15 cellular contexts compared by ENCODE assay signal in the genomic region with DNA sequence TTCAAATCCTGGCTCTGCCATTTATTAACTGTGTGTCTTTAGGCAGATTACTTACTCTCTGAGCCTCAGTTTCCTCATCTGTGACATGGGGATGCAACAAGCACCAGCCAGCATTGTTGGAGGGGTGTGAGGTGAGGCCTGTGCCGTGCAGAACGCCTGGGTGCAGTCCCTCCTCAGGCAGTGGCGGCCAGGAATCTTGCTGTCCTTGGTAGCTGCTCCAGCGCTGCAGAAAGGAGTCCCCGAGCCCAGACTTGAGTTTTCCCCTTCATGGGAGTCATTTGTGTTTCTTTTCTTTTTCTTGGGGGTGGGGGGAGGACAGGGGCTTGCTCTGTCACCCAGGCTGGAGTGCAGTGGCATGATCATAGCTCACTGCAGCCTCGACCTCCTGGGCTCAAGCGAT. TPM values are rescaled to one million over a fixed set of nuclear protein-coding genes. Genes with fewer than 3 reads are reported as not detected.
DNase-seq lines count a peak whose midpoint lies in the region; ATAC-seq and TF ChIP-seq lines count a peak whose summit lies in the region.
"Had no signal": no experiment of that assay in that cellular context is flagged by ENCODE, and none has a peak within 500 bp of the region (broad histone marks: within the 10 kb centered on the region; RNA-seq: fewer than 3 reads in every experiment).

No MANE protein-coding gene starts in this region.

- H3K27me3 Mint-ChIP-seq in stimulated activated naive CD8-positive, alpha-beta T cell treated with anti-CD3 and anti-CD28 coated beads, Interleukin-15, amount 100 ng/mL, for 72 hours: no peaks in the 10 kb centered on the region
- H3K27me3 Mint-ChIP-seq: B cell had no signal

- H2BK5ac ChIP-seq in neuronal stem cell (ENCODE audit: low read length): no peak overlapping the region

- H2BK120ac ChIP-seq in neuronal stem cell (ENCODE audit: low read depth, low read length): no peak overlapping the region

- intact Hi-C loops in tibial artery (cut with DNase I; ENCODE audit: low total_unique reads): no loop called here

- no peak overlapping the region for H2BK15ac ChIP-seq in neuronal stem cell (ENCODE audit: low read length)

- H2AFZ ChIP-seq in neuronal stem cell (ENCODE audit: low read length): no peak overlapping the region
- H2AFZ ChIP-seq: GM23338 had no signal

- H3K4me1 Mint-ChIP-seq in stimulated activated naive CD8-positive, alpha-beta T cell treated with anti-CD3 and anti-CD28 coated beads, Interleukin-15, amount 100 ng/mL, for 72 hours: no peaks in the 10 kb centered on the region
- H3K4me1 Mint-ChIP-seq: B cell, IgD-negative memory B cell had no signal

- no peak overlapping the region for H3K4me2 ChIP-seq in neuronal stem cell (ENCODE audit: insufficient read depth, low read length, poor library complexity, severe bottlenecking)
- H3K4me2 ChIP-seq: BLaER1 treated with 17β-estradiol and CSF1 and Interleukin-3, amounts not matched to agents 10 nM and 100 nM; GM23338 had no signal

- no peak overlapping the region for H4K8ac ChIP-seq in neuronal stem cell (ENCODE audit: low read depth, low read length)

- no peak overlapping the region for H4K91ac ChIP-seq in neuronal stem cell (ENCODE audit: low read depth, low read length, poor library complexity)

- no peak overlapping the region for H3K18ac ChIP-seq in neuronal stem cell (ENCODE audit: low read length)

- DNase-seq in WERI-Rb-1 (peak; percentile 2), iPS-NIHi11 (ENCODE audit: low spot score) (peak; percentile 2), neuronal stem cell (ENCODE audit: low spot score) (no peak), tibial artery (peak; percentile 9 to 24), HuH-7 (ENCODE audit: low spot score) (no peak), foreskin keratinocyte (no peak), cortex of kidney (lab: John Stamatoyannopoulos, UW) (no peak)
- no peak for DNase-seq in stimulated activated naive CD8-positive, alpha-beta T cell treated with anti-CD3 and anti-CD28 coated beads, Interleukin-15, amount 100 ng/mL, for 72 hours
- DNase-seq: 8988T; CD8-positive, alpha-beta T cell; HCEC 1CT had no signal

- no peak overlapping the region for H3K23ac ChIP-seq in neuronal stem cell (ENCODE audit: low read depth, low read length, poor library complexity)

- no peak overlapping the region for H3K27ac Mint-ChIP-seq in stimulated activated naive CD8-positive, alpha-beta T cell treated with anti-CD3 and anti-CD28 coated beads, Interleukin-15, amount 100 ng/mL, for 72 hours
- H3K27ac Mint-ChIP-seq: B cell; CD8-positive, alpha-beta T cell; GM23338; IgD-negative memory B cell had no signal

- WGBS in neuronal stem cell (ENCODE audit: extremely low coverage in 2 of 2, insufficient read length in 2 of 2, insufficient replicate concordance in 1 of 2), 2 donors: no CpG with 5 or more reads among the region's 7 CpGs

- TF ChIP-seq CTCF in WERI-Rb-1 (IDR thresholded peaks at IDR 0.05; ENCODE audit: low read depth, low read length): no peak
- no peak for TF ChIP-seq CTCF in tibial artery (IDR thresholded peaks at IDR 0.05)
- TF ChIP-seq CTCF in foreskin keratinocyte (conservative IDR thresholded peaks at IDR 0.05): no peak

- H3K9me3 ChIP-seq in WERI-Rb-1 (ENCODE audit: severe bottlenecking) (no peaks in the 10 kb centered on the region), neuronal stem cell (replicated peaks in 1 of 2; ENCODE audit: control insufficient read depth in 2 of 2, insufficient read depth in 1 of 2, low read depth in 1 of 2, low read length in 2 of 2) (no peaks in the 10 kb centered on the region), tibial artery (no peaks in the 10 kb centered on the region)
- H3K9me3 ChIP-seq: BLaER1 treated with 17β-estradiol and CSF1 and Interleukin-3, amounts not matched to agents 10 nM and 100 nM had no signal

- H3K4me3 Mint-ChIP-seq in stimulated activated naive CD8-positive, alpha-beta T cell treated with anti-CD3 and anti-CD28 coated beads, Interleukin-15, amount 100 ng/mL, for 72 hours: no peak overlapping the region
- H3K4me3 Mint-ChIP-seq: B cell; CD8-positive, alpha-beta T cell; GM23338 had no signal

- H3K4me1 ChIP-seq in neuronal stem cell (ENCODE audit: control insufficient read depth in 2 of 2, insufficient read depth in 1 of 2, low read depth in 1 of 2, low read length in 2 of 2): no peaks in the 10 kb centered on the region
- H3K4me1 ChIP-seq in tibial artery: no peaks in the 10 kb centered on the region
- H3K4me1 ChIP-seq in foreskin keratinocyte: no peaks in the 10 kb centered on the region

- H3K4ac ChIP-seq in neuronal stem cell (ENCODE audit: low read length): no peak overlapping the region

- H3K27me3 ChIP-seq in WERI-Rb-1 (ENCODE audit: insufficient read depth, low read depth, severe bottlenecking) (no peaks in the 10 kb centered on the region), neuronal stem cell (ENCODE audit: control insufficient read depth in 3 of 3, insufficient read depth in 3 of 3, low read depth in 1 of 3, low read length in 3 of 3) (no peaks in the 10 kb centered on the region), tibial artery (peaks cover 0 to 30% of the 10 kb centered on the region in 2 donors), foreskin keratinocyte (no peaks in the 10 kb centered on the region)
- H3K27me3 ChIP-seq: BLaER1 treated with 17β-estradiol and CSF1 and Interleukin-3, amounts not matched to agents 10 nM and 100 nM had no signal

- peak overlapping the region; percentile 41 for H2BK12ac ChIP-seq in neuronal stem cell (ENCODE audit: low read length)

- H3K27ac ChIP-seq in WERI-Rb-1: no peak overlapping the region
- H3K27ac ChIP-seq in neuronal stem cell (replicated peaks; ENCODE audit: low read length): no peak overlapping the region
- H3K27ac ChIP-seq in tibial artery: no peak overlapping the region
- no peak overlapping the region for H3K27ac ChIP-seq in foreskin keratinocyte
- H3K27ac ChIP-seq: BLaER1 treated with 17β-estradiol and CSF1 and Interleukin-3, amounts not matched to agents 10 nM and 100 nM had no signal

- no peak overlapping the region for H3K9ac ChIP-seq in neuronal stem cell (ENCODE audit: low read depth, low read length, poor library complexity)
- H3K9ac ChIP-seq: BLaER1 treated with 17β-estradiol and CSF1 and Interleukin-3, amounts not matched to agents 10 nM and 100 nM had no signal

- peak overlapping the region; percentile 63 for H2AK5ac ChIP-seq in neuronal stem cell (ENCODE audit: low read depth, low read length)

- peaks cover 5% of the 10 kb centered on the region for H3K79me1 ChIP-seq in neuronal stem cell (ENCODE audit: low read depth, low read length)

- no peak for ATAC-seq in stimulated activated naive CD8-positive, alpha-beta T cell treated with anti-CD3 and anti-CD28 coated beads, Interleukin-15, amount 100 ng/mL, for 72 hours
- ATAC-seq in foreskin keratinocyte: no peak
- ATAC-seq: CD8-positive, alpha-beta T cell; GM23338 had no signal

- no peaks in the 10 kb centered on the region for H3K9me3 Mint-ChIP-seq in stimulated activated naive CD8-positive, alpha-beta T cell treated with anti-CD3 and anti-CD28 coated beads, Interleukin-15, amount 100 ng/mL, for 72 hours
- H3K9me3 Mint-ChIP-seq: CD8-positive, alpha-beta T cell; GM23338; IgD-negative memory B cell had no signal

- H3K36me3 ChIP-seq in WERI-Rb-1: peaks cover 76% of the 10 kb centered on the region
- peaks cover 0 to 1% of the 10 kb centered on the region in 2 donors for H3K36me3 ChIP-seq in neuronal stem cell (replicated peaks in 1 of 2; ENCODE audit: control insufficient read depth in 2 of 2, insufficient read depth in 2 of 2, low read length in 2 of 2)
- H3K36me3 ChIP-seq in tibial artery: no peaks in the 10 kb centered on the region
- H3K36me3 ChIP-seq: BLaER1 treated with 17β-estradiol and CSF1 and Interleukin-3, amounts not matched to agents 10 nM and 100 nM had no signal

- H3K4me3 ChIP-seq in WERI-Rb-1 (ENCODE audit: low read depth, low read length): no peak overlapping the region
- H3K4me3 ChIP-seq in neuronal stem cell (ENCODE audit: low read length in 2 of 2): no peak overlapping the region
- H3K4me3 ChIP-seq in tibial artery: no peak overlapping the region
- H3K4me3 ChIP-seq: BLaER1 treated with 17β-estradiol and CSF1 and Interleukin-3, amounts not matched to agents 10 nM and 100 nM; GM23338 had no signal

- no peak overlapping the region for H3K14ac ChIP-seq in neuronal stem cell (ENCODE audit: low read length)

RNA-seq across cellular contexts. Expression of a gene that starts 46.6 kb away (rescaled TPM):
- polyA plus RNA-seq in neuronal stem cell (2013, experiment 1 of 2): 1.1 TPM
- polyA plus RNA-seq in neuronal stem cell (2013, experiment 2 of 2): 1.3 TPM
- 0.07 TPM in 1 of 2 replicates, not detected in the other for total RNA-seq in foreskin keratinocyte
- polyA plus RNA-seq in foreskin keratinocyte: 0.02 TPM in 1 of 2 replicates, not detected in the other
- polyA plus RNA-seq: IgD-negative memory B cell had no signal

Comparison
In these comparisons a context has a peak if more than half of its experiments do, and no peak if none do; other contexts are left out.
1. DNase-seq: peak in WERI-Rb-1 (single experiment), iPS-NIHi11 (single experiment) and tibial artery (2 of 2); none in neuronal stem cell (single experiment), HuH-7 (single experiment), stimulated activated naive CD8-positive, alpha-beta T cell treated with anti-CD3 and anti-CD28 coated beads, Interleukin-15, amount 100 ng/mL, for 72 hours (0 of 2), foreskin keratinocyte (0 of 2) and cortex of kidney (single experiment).